ENCODE assay signal across 8 cellular contexts in the genomic region with DNA sequence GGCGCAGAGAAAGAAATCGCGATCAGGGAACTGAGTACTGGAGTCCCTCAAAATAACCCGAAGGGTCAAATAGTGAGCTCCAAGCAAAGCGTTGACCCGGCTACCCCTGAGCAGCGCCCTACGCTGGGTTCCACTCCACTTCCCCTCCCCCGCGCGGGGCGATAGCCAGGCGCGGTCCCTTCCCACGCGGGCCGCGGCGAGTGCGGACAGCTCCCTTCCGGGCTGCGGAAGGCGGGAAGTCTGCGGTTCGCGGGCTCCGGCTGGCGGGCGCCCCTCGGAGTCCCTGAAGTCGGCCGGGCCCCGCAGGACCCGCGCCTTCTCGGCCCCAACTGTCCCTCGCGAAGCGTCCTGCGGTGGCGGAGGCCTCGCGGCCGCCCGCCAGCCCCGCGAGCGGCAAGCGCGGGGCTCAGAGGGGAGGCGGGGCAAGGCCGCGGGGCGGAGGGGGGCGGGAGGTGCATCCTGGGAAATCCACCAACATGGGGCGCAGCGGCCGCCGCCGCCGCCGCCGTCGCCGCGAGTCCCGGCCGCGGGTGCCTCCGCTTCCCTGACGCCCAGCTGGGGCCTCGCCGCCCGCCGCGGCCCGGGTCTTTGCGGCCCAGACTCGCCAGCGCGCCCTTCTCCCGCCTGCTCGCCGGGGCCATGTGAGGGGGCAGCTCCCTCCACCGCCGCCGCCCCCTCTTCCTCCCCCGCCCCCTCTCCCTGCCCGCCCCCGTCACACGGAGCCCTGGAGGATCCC. TPM values are rescaled to one million over a fixed set of nuclear protein-coding genes. Genes with fewer than 3 reads are reported as not detected.
A peak's percentile ranks its signal among the peaks of the same experiment; 100 is the strongest.
DNase-seq lines count a peak whose midpoint lies in the region; ATAC-seq and TF ChIP-seq lines count a peak whose summit lies in the region.

A gene (plus strand): TSS at position 457 of the 736 bp plus-strand sequence. CDS start 315 bp downstream, outside the sequence.

- peak; percentile 69 for ATAC-seq in HG02943 (IDR thresholded peaks at IDR 0.05; ENCODE audit: low read depth, unreplicated experiment)

- peaks cover 39% of the 10 kb centered on the region for H3K4me1 Mint-ChIP-seq in chondrocyte (ENCODE audit: low read depth)

- H3K27ac Mint-ChIP-seq in chondrocyte (ENCODE audit: unreplicated experiment) = peak within 1 kb of the TSS; percentile 96

- peak; percentile 20 for TF ChIP-seq CTCF in chondrocyte (IDR thresholded peaks at IDR 0.05)

- H3K27me3 Mint-ChIP-seq in chondrocyte (ENCODE audit: low read depth) = no peaks in the 10 kb centered on the region

- peak; percentile 63 to 79 for DNase-seq in SHP77 (lab: John Stamatoyannopoulos, UW)
- DNase-seq in SHP77 treated with DMSO at 0.1 percent for 48 hours (lab: John Stamatoyannopoulos, UW) = no peak
- DNase-seq in NCI-H2171 treated with DMSO at 0.1 percent for 48 hours (lab: John Stamatoyannopoulos, UW) = peak; percentile 89
- peak; percentile 67 for DNase-seq in activated CD4-positive, CD25-positive, alpha-beta regulatory T cell treated with anti-CD3 and anti-CD28 coated beads, Interleukin-2, amount 50 U/mL, for 72 hours
- DNase-seq in chondrocyte (ENCODE audit: low spot score) = no peak
- DNase-seq in kidney glomerular epithelial cell (lab: John Stamatoyannopoulos, UW) = peak; percentile 67
- peak; percentile 47 to 60 for DNase-seq in stimulated activated CD4-positive, alpha-beta T cell treated with anti-CD3 and anti-CD28 coated beads, Interleukin-15, amount 100 ng/mL, for 48 hours (ENCODE audit: low read depth in 2 of 2)

- peak within 1 kb of the TSS; percentile 98 for H3K4me3 Mint-ChIP-seq in chondrocyte (ENCODE audit: unreplicated experiment)

- no peaks in the 10 kb centered on the region for H3K9me3 Mint-ChIP-seq in chondrocyte (ENCODE audit: low read depth)

- no peaks in the 10 kb centered on the region for H3K36me3 Mint-ChIP-seq in chondrocyte (ENCODE audit: low read depth)

RNA-seq across cellular contexts. Expression of the gene that starts here (rescaled TPM):
- 19.9 to 24.2 TPM (median 21.3 TPM) in 3 replicates for total RNA-seq in chondrocyte

Comparison
In these comparisons a context has a peak if more than half of its experiments do, and no peak if none do; other contexts are left out.
1. DNase-seq: peak in SHP77 (2 of 2), NCI-H2171 treated with DMSO at 0.1 percent for 48 hours (single experiment), activated CD4-positive, CD25-positive, alpha-beta regulatory T cell treated with anti-CD3 and anti-CD28 coated beads, Interleukin-2, amount 50 U/mL, for 72 hours (single experiment), kidney glomerular epithelial cell (single experiment) and stimulated activated CD4-positive, alpha-beta T cell treated with anti-CD3 and anti-CD28 coated beads, Interleukin-15, amount 100 ng/mL, for 48 hours (2 of 2); none in SHP77 treated with DMSO at 0.1 percent for 48 hours (single experiment) and chondrocyte (single experiment).